Comparison of ENCODE assay signal across 1 cellular context in the genomic region with DNA sequence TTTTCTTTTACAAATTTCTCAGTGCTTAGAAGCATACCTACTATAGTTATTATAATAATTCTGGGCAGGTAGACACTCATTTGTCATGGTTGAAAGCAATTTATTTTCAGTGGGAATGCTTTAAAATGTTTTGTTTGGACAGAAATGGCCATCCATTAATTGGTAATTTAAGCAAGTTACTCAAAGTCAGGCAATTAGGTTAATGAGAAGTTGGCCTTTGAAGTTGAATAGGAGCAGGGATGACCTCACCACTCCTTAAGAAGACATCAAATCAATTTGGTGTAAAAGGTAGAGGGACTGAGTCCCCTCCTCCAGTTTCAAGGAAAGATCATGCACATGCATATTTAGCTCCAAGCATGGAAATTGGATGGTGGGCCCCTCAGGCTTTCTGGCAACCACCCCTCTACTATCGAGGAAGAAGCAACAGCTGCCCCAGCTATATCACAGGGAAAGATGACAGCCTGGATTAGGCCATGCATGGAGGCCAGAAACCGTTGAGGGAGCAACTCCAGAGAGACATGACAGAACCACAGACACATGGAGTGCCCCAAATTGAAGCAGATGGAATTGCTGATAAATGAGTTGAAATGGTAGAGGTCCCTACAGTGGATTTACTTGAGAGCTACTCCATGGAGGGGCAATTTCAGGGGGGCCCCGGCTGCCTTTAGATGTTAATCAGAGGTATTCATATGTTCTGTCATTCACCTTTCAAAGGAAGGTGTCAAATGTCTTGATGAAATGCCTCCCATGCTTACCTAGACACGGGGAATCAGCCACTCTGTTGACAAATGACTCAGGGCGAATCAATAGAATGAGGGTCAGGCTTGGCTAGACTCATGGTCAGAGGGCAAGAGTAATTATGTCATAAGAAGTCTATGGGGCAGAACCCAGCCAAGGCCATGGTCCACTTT.
TF ChIP-seq lines count a peak whose summit lies in the region.

No MANE protein-coding gene starts in this region.

TF ChIP-seq in HepG2, 621 proteins besides CTCF, POLR2A, EP300 and RAD21 (continued from another document and continues in another):
- TF ChIP-seq, protein P1, sequence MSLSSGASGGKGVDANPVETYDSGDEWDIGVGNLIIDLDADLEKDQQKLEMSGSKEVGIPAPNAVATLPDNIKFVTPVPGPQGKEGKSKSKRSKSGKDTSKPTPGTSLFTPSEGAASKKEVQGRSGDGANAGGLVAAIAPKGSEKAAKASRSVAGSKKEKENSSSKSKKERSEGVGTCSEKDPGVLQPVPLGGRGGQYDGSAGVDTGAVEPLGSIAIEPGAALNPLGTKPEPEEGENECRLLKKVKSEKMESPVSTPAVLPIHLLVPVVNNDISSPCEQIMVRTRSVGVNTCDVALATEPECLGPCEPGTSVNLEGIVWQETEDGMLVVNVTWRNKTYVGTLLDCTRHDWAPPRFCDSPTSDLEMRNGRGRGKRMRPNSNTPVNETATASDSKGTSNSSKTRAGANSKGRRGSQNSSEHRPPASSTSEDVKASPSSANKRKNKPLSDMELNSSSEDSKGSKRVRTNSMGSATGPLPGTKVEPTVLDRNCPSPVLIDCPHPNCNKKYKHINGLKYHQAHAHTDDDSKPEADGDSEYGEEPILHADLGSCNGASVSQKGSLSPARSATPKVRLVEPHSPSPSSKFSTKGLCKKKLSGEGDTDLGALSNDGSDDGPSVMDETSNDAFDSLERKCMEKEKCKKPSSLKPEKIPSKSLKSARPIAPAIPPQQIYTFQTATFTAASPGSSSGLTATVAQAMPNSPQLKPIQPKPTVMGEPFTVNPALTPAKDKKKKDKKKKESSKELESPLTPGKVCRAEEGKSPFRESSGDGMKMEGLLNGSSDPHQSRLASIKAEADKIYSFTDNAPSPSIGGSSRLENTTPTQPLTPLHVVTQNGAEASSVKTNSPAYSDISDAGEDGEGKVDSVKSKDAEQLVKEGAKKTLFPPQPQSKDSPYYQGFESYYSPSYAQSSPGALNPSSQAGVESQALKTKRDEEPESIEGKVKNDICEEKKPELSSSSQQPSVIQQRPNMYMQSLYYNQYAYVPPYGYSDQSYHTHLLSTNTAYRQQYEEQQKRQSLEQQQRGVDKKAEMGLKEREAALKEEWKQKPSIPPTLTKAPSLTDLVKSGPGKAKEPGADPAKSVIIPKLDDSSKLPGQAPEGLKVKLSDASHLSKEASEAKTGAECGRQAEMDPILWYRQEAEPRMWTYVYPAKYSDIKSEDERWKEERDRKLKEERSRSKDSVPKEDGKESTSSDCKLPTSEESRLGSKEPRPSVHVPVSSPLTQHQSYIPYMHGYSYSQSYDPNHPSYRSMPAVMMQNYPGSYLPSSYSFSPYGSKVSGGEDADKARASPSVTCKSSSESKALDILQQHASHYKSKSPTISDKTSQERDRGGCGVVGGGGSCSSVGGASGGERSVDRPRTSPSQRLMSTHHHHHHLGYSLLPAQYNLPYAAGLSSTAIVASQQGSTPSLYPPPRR (CRISPR knock-in tag; IDR thresholded peaks at IDR 0.05; ENCODE audit: borderline replicate concordance), result peak; percentile 40; the same call in 1 of the 2 replicates
- TF ChIP-seq RXRB (CRISPR knock-in tag; IDR thresholded peaks at IDR 0.05; ENCODE audit: borderline replicate concordance) (peak; percentile 40; the same call in 1 of the 2 replicates), DNMT1 (CRISPR knock-in tag; IDR thresholded peaks at IDR 0.05) (no peak), KAT7 (CRISPR knock-in tag; IDR thresholded peaks at IDR 0.05; ENCODE audit: borderline replicate concordance) (no peak), ZZZ3 (CRISPR knock-in tag; IDR thresholded peaks at IDR 0.05; ENCODE audit: borderline replicate concordance) (no peak), FLYWCH1 (CRISPR knock-in tag; IDR thresholded peaks at IDR 0.05) (no peak), ZNF546 (CRISPR knock-in tag; conservative IDR thresholded peaks at IDR 0.05) (no peak), TCF7 (IDR thresholded peaks at IDR 0.05; ENCODE audit: low read depth) (no peak), ZNF430 (CRISPR knock-in tag; IDR thresholded peaks at IDR 0.05) (no peak), DR1 (CRISPR knock-in tag; IDR thresholded peaks at IDR 0.05) (no peak), NFIB (CRISPR knock-in tag; IDR thresholded peaks at IDR 0.05; ENCODE audit: borderline replicate concordance) (no peak), ETV6 (CRISPR knock-in tag; conservative IDR thresholded peaks at IDR 0.05) (no peak), BCL6 (CRISPR knock-in tag; IDR thresholded peaks at IDR 0.05) (0 out of 2 replicates have a peak, but pooled peaks have one; percentile 53), ZNF672 (CRISPR knock-in tag; IDR thresholded peaks at IDR 0.05) (no peak), CREM (IDR thresholded peaks at IDR 0.05) (peak; percentile 18; the same call in 1 of the 2 replicates), CREM (CRISPR knock-in tag; IDR thresholded peaks at IDR 0.05) (no peak), HCFC1 (IDR thresholded peaks at IDR 0.05; ENCODE audit: low read depth, low read length) (no peak), ZBTB8A (CRISPR knock-in tag; IDR thresholded peaks at IDR 0.05; ENCODE audit: borderline replicate concordance, low read depth) (no peak), XBP1 (CRISPR knock-in tag; IDR thresholded peaks at IDR 0.05) (no peak), ZNF776 (CRISPR knock-in tag; IDR thresholded peaks at IDR 0.05) (no peak), MTA3 (CRISPR knock-in tag; IDR thresholded peaks at IDR 0.05) (no peak), NCOA1 (CRISPR knock-in tag; IDR thresholded peaks at IDR 0.05) (no peak), CBX1 (IDR thresholded peaks at IDR 0.05; ENCODE audit: low read depth) (no peak)
- TF ChIP-seq, protein P2, sequence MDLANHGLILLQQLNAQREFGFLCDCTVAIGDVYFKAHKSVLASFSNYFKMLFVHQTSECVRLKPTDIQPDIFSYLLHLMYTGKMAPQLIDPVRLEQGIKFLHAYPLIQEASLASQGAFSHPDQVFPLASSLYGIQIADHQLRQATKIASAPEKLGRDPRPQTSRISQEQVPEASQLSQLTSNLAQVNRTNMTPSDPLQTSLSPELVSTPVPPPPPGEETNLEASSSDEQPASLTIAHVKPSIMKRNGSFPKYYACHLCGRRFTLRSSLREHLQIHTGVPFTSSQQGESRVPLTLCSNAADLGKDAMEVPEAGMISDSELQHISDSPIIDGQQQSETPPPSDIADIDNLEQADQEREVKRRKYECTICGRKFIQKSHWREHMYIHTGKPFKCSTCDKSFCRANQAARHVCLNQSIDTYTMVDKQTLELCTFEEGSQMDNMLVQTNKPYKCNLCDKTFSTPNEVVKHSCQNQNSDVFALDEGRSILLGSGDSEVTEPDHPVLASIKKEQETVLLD (CRISPR knock-in tag; IDR thresholded peaks at IDR 0.05; ENCODE audit: low read depth), result no peak
- TF ChIP-seq, protein P3, sequence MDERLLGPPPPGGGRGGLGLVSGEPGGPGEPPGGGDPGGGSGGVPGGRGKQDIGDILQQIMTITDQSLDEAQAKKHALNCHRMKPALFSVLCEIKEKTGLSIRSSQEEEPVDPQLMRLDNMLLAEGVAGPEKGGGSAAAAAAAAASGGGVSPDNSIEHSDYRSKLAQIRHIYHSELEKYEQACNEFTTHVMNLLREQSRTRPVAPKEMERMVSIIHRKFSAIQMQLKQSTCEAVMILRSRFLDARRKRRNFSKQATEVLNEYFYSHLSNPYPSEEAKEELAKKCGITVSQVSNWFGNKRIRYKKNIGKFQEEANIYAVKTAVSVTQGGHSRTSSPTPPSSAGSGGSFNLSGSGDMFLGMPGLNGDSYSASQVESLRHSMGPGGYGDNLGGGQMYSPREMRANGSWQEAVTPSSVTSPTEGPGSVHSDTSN (CRISPR knock-in tag; IDR thresholded peaks at IDR 0.05), result no peak
- TF ChIP-seq, protein P4, sequence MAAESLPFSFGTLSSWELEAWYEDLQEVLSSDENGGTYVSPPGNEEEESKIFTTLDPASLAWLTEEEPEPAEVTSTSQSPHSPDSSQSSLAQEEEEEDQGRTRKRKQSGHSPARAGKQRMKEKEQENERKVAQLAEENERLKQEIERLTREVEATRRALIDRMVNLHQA (CRISPR knock-in tag; IDR thresholded peaks at IDR 0.05), result no peak
- TF ChIP-seq, protein P5, sequence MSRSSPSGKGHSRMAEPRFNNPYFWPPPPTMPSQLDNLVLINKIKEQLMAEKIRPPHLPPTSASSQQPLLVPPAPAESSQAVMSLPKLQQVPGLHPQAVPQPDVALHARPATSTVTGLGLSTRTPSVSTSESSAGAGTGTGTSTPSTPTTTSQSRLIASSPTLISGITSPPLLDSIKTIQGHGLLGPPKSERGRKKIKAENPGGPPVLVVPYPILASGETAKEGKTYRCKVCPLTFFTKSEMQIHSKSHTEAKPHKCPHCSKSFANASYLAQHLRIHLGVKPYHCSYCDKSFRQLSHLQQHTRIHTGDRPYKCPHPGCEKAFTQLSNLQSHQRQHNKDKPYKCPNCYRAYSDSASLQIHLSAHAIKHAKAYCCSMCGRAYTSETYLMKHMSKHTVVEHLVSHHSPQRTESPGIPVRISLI (CRISPR knock-in tag; IDR thresholded peaks at IDR 0.05; ENCODE audit: borderline replicate concordance), result no peak
- TF ChIP-seq, protein P6, sequence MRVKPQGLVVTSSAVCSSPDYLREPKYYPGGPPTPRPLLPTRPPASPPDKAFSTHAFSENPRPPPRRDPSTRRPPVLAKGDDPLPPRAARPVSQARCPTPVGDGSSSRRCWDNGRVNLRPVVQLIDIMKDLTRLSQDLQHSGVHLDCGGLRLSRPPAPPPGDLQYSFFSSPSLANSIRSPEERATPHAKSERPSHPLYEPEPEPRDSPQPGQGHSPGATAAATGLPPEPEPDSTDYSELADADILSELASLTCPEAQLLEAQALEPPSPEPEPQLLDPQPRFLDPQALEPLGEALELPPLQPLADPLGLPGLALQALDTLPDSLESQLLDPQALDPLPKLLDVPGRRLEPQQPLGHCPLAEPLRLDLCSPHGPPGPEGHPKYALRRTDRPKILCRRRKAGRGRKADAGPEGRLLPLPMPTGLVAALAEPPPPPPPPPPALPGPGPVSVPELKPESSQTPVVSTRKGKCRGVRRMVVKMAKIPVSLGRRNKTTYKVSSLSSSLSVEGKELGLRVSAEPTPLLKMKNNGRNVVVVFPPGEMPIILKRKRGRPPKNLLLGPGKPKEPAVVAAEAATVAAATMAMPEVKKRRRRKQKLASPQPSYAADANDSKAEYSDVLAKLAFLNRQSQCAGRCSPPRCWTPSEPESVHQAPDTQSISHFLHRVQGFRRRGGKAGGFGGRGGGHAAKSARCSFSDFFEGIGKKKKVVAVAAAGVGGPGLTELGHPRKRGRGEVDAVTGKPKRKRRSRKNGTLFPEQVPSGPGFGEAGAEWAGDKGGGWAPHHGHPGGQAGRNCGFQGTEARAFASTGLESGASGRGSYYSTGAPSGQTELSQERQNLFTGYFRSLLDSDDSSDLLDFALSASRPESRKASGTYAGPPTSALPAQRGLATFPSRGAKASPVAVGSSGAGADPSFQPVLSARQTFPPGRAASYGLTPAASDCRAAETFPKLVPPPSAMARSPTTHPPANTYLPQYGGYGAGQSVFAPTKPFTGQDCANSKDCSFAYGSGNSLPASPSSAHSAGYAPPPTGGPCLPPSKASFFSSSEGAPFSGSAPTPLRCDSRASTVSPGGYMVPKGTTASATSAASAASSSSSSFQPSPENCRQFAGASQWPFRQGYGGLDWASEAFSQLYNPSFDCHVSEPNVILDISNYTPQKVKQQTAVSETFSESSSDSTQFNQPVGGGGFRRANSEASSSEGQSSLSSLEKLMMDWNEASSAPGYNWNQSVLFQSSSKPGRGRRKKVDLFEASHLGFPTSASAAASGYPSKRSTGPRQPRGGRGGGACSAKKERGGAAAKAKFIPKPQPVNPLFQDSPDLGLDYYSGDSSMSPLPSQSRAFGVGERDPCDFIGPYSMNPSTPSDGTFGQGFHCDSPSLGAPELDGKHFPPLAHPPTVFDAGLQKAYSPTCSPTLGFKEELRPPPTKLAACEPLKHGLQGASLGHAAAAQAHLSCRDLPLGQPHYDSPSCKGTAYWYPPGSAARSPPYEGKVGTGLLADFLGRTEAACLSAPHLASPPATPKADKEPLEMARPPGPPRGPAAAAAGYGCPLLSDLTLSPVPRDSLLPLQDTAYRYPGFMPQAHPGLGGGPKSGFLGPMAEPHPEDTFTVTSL (CRISPR knock-in tag; IDR thresholded peaks at IDR 0.05; ENCODE audit: borderline replicate concordance), result peak; percentile 60; the same call in 1 of the 2 replicates
- TF ChIP-seq, protein P7, sequence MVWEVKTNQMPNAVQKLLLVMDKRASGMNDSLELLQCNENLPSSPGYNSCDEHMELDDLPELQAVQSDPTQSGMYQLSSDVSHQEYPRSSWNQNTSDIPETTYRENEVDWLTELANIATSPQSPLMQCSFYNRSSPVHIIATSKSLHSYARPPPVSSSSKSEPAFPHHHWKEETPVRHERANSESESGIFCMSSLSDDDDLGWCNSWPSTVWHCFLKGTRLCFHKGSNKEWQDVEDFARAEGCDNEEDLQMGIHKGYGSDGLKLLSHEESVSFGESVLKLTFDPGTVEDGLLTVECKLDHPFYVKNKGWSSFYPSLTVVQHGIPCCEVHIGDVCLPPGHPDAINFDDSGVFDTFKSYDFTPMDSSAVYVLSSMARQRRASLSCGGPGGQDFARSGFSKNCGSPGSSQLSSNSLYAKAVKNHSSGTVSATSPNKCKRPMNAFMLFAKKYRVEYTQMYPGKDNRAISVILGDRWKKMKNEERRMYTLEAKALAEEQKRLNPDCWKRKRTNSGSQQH (CRISPR knock-in tag; IDR thresholded peaks at IDR 0.05; ENCODE audit: low read depth), result no peak
- TF ChIP-seq, protein P8, sequence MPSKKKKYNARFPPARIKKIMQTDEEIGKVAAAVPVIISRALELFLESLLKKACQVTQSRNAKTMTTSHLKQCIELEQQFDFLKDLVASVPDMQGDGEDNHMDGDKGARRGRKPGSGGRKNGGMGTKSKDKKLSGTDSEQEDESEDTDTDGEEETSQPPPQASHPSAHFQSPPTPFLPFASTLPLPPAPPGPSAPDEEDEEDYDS (CRISPR knock-in tag; IDR thresholded peaks at IDR 0.05), result no peak
- TF ChIP-seq, protein P9, sequence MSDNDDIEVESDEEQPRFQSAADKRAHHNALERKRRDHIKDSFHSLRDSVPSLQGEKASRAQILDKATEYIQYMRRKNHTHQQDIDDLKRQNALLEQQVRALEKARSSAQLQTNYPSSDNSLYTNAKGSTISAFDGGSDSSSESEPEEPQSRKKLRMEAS (IDR thresholded peaks at IDR 0.05), result peak; percentile 46; the same call in 1 of the 2 replicates
- TF ChIP-seq, protein P10, sequence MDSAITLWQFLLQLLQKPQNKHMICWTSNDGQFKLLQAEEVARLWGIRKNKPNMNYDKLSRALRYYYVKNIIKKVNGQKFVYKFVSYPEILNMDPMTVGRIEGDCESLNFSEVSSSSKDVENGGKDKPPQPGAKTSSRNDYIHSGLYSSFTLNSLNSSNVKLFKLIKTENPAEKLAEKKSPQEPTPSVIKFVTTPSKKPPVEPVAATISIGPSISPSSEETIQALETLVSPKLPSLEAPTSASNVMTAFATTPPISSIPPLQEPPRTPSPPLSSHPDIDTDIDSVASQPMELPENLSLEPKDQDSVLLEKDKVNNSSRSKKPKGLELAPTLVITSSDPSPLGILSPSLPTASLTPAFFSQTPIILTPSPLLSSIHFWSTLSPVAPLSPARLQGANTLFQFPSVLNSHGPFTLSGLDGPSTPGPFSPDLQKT (CRISPR knock-in tag; IDR thresholded peaks at IDR 0.05; ENCODE audit: borderline replicate concordance), result no peak
